9 cellular contexts compared by ENCODE assay signal in genomic region chr5:14190194-14191164, GRCh38. TPM values are rescaled to one million over a fixed set of nuclear protein-coding genes. Genes with fewer than 3 reads are reported as not detected.
DNase-seq lines count a peak whose midpoint lies in the region; ATAC-seq and TF ChIP-seq lines count a peak whose summit lies in the region.
"Had no signal": no experiment of that assay in that cellular context is flagged by ENCODE, and none has a peak within 500 bp of the region (broad histone marks: within the 10 kb centered on the region; RNA-seq: fewer than 3 reads in every experiment).

No MANE protein-coding gene starts in this region.

- no peak for DNase-seq in activated CD4-positive, alpha-beta T cell treated with anti-CD3 and anti-CD28 coated beads for 36 hours
- no peak for DNase-seq in activated CD4-positive, alpha-beta T cell treated with anti-CD3 and anti-CD28 coated beads, Interleukin-2, amount 50 U/mL, for 1 hour
- DNase-seq in body of pancreas, result peak in 2 of 4 donors; percentile 21 to 25
- DNase-seq in left lung, result no peak
- DNase-seq in uterus, result peak in 1 of 2 donors; percentile 56
- DNase-seq in stimulated activated naive CD4-positive, alpha-beta T cell treated with Interleukin-2 at 50 U/mL for 16 hours (lab: John Stamatoyannopoulos, UW), result no peak
- DNase-seq in T-helper 17 cell, result no peak
- DNase-seq in KG1 (lab: John Stamatoyannopoulos, UW), result no peak
- DNase-seq: CD4-positive, alpha-beta memory T cell had no signal

- no peaks in the 10 kb centered on the region for H3K4me1 Mint-ChIP-seq in activated CD4-positive, alpha-beta T cell treated with anti-CD3 and anti-CD28 coated beads for 36 hours
- H3K4me1 Mint-ChIP-seq in T-helper 17 cell, result peaks cover 2% of the 10 kb centered on the region
- H3K4me1 Mint-ChIP-seq: CD4-positive, alpha-beta memory T cell had no signal

- H3K27me3 Mint-ChIP-seq in activated CD4-positive, alpha-beta T cell treated with anti-CD3 and anti-CD28 coated beads for 36 hours, result peaks cover 2% of the 10 kb centered on the region
- peaks cover 38% of the 10 kb centered on the region for H3K27me3 Mint-ChIP-seq in T-helper 17 cell

- no peak overlapping the region for H3K4me3 Mint-ChIP-seq in activated CD4-positive, alpha-beta T cell treated with anti-CD3 and anti-CD28 coated beads for 36 hours
- H3K4me3 Mint-ChIP-seq in T-helper 17 cell, result no peak overlapping the region
- H3K4me3 Mint-ChIP-seq: CD4-positive, alpha-beta memory T cell had no signal

- POLR2A ChIA-PET in activated CD4-positive, alpha-beta T cell treated with anti-CD3 and anti-CD28 coated beads for 36 hours (lab: Charles Lee), result no interaction called here

- no peaks in the 10 kb centered on the region for H3K9me3 Mint-ChIP-seq in activated CD4-positive, alpha-beta T cell treated with anti-CD3 and anti-CD28 coated beads for 36 hours (ENCODE audit: low read depth)
- H3K9me3 Mint-ChIP-seq: CD4-positive, alpha-beta memory T cell had no signal

- H3K9me3 ChIP-seq in body of pancreas (no peaks in the 10 kb centered on the region), left lung (no peaks in the 10 kb centered on the region), uterus (no peaks in the 10 kb centered on the region), T-helper 17 cell (ENCODE audit: control insufficient read depth, low read length, poor library complexity, severe bottlenecking) (no peaks in the 10 kb centered on the region)

- CTCF ChIA-PET in activated CD4-positive, alpha-beta T cell treated with anti-CD3 and anti-CD28 coated beads for 36 hours (lab: Charles Lee), result no interaction called here

- H3K27me3 ChIP-seq in body of pancreas (no peaks in the 10 kb centered on the region), left lung (no peaks in the 10 kb centered on the region), uterus (no peaks in the 10 kb centered on the region)

- H3K4me1 ChIP-seq in body of pancreas (peaks cover 17% of the 10 kb centered on the region), left lung (peaks cover 30 to 69% of the 10 kb centered on the region in 2 donors), uterus (peaks cover 1 to 22% of the 10 kb centered on the region in 2 donors)

- no peaks in the 10 kb centered on the region for H3K36me3 Mint-ChIP-seq in activated CD4-positive, alpha-beta T cell treated with anti-CD3 and anti-CD28 coated beads for 36 hours (ENCODE audit: low read depth)
- H3K36me3 Mint-ChIP-seq in T-helper 17 cell (ENCODE audit: low read depth), result no peaks in the 10 kb centered on the region
- H3K36me3 Mint-ChIP-seq: CD4-positive, alpha-beta memory T cell had no signal

- TF ChIP-seq POLR2A in body of pancreas (IDR thresholded peaks at IDR 0.05) (no peak), uterus (IDR thresholded peaks at IDR 0.05) (no peak)

- WGBS in body of pancreas, 2 donors, result 52 to 66% methylated on average over 13 of the region's 13 CpGs

- no peak overlapping the region for H3K27ac Mint-ChIP-seq in activated CD4-positive, alpha-beta T cell treated with anti-CD3 and anti-CD28 coated beads for 36 hours
- no peak overlapping the region for H3K27ac Mint-ChIP-seq in T-helper 17 cell
- H3K27ac Mint-ChIP-seq: CD4-positive, alpha-beta memory T cell had no signal

- no peak overlapping the region for H3K27ac ChIP-seq in body of pancreas
- peak overlapping the region; percentile 64 to 79 for H3K27ac ChIP-seq in left lung
- H3K27ac ChIP-seq in uterus, result peak overlapping the region; percentile 56 to 95

- TF ChIP-seq CTCF in body of pancreas (IDR thresholded peaks at IDR 0.05) (no peak), left lung (IDR thresholded peaks at IDR 0.05) (no peak), uterus (IDR thresholded peaks at IDR 0.05) (no peak)

- H3K4me3 ChIP-seq in body of pancreas (no peak overlapping the region), left lung (no peak overlapping the region), uterus (no peak overlapping the region)

- H3K36me3 ChIP-seq in body of pancreas (replicated peaks in 1 of 2; ENCODE audit: insufficient read depth in 1 of 2, low read depth in 2 of 2), result no peaks in the 10 kb centered on the region
- H3K36me3 ChIP-seq in left lung, result no peaks in the 10 kb centered on the region
- no peaks in the 10 kb centered on the region for H3K36me3 ChIP-seq in uterus

- intact Hi-C loops in activated CD4-positive, alpha-beta T cell treated with anti-CD3 and anti-CD28 coated beads for 36 hours (cut with DNase I, micrococcal nuclease), result no loop called here
- intact Hi-C loops in body of pancreas (cut with DNase I), result no loop called here
- intact Hi-C loops in left lung (cut with DNase I), result loop anchor here in 1 of 2 donors (10.0 kb wide), 1 partner anchor 74 kb away; no protein-coding TSS in a partner anchor
- intact Hi-C loops in uterus (cut with DNase I; ENCODE audit: low total_unique reads), result no loop called here

- ATAC-seq in activated CD4-positive, alpha-beta T cell treated with anti-CD3 and anti-CD28 coated beads for 36 hours, result peak; percentile 63
- ATAC-seq in body of pancreas, result peak; percentile 71
- peak; percentile 76 for ATAC-seq in left lung
- no peak for ATAC-seq in T-helper 17 cell

RNA-seq across cellular contexts. Expression of gene TRIO, which starts 47.3 kb away (rescaled TPM):
- total RNA-seq in activated CD4-positive, alpha-beta T cell treated with anti-CD3 and anti-CD28 coated beads for 36 hours, result 10 to 100 TPM in 1 of 2 experiments, 1 to 10 TPM in 1; 9.2 to 11.3 TPM
- total RNA-seq in body of pancreas (100 to 1,000 TPM in 1 of 2 donors, 10 to 100 TPM in 1; 62.0 to 137 TPM), left lung (100 to 1,000 TPM; 122 to 151 TPM), uterus (100 to 1,000 TPM in 3 of 4 donors, 10 to 100 TPM in 1; 93.5 to 234 (median 207) TPM), T-helper 17 cell (10 to 100 TPM; 19.3 to 19.5 TPM)

Comparison
In these comparisons a context has a peak if more than half of its experiments do, and no peak if none do; other contexts are left out.
1. H3K27ac ChIP-seq: peak in left lung (2 of 2) and uterus (2 of 2); none in body of pancreas (0 of 4).